In genomic region chr19:29842471-29843179, GRCh38 we compare ENCODE assay signal across 12 cellular contexts. TPM values are rescaled to one million over a fixed set of nuclear protein-coding genes. Genes with fewer than 3 reads are reported as not detected.
A peak's percentile ranks its signal among the peaks of the same experiment; 100 is the strongest.
DNase-seq lines count a peak whose midpoint lies in the region; ATAC-seq, FAIRE-seq and TF ChIP-seq lines count a peak whose summit lies in the region.
"Had no signal": no experiment of that assay in that cellular context is flagged by ENCODE, and none has a peak within 500 bp of the region (broad histone marks: within the 10 kb centered on the region; RNA-seq: fewer than 3 reads in every experiment).

No MANE protein-coding gene starts in this region.

- H3K27ac ChIP-seq in CD4-positive, CD25-positive, alpha-beta regulatory T cell (ENCODE audit: insufficient read depth, low read length, poor library complexity, severe bottlenecking): no peak overlapping the region
- H3K27ac ChIP-seq in HUES6 (ENCODE audit: low read depth, low read length) (no peak overlapping the region), ectodermal cell (ENCODE audit: insufficient read depth, low read depth, low read length, poor library complexity, severe bottlenecking) (no peak overlapping the region)
- H3K27ac ChIP-seq: cardiac muscle cell, ovary, SK-N-MC had no signal

- H3K9ac ChIP-seq in HUES6 (ENCODE audit: low read length): no peak overlapping the region

- no peak for TF ChIP-seq CTCF in neural crest cell (conservative IDR thresholded peaks at IDR 0.05)
- TF ChIP-seq CTCF in D721Med (IDR thresholded peaks at IDR 0.05; ENCODE audit: insufficient read depth, missing control alignments): no peak

- no peaks in the 10 kb centered on the region for H3K36me3 Mint-ChIP-seq in CD4-positive, CD25-positive, alpha-beta regulatory T cell
- H3K36me3 Mint-ChIP-seq in neural crest cell (ENCODE audit: low read depth): no peaks in the 10 kb centered on the region

- H3K27me3 ChIP-seq in CD4-positive, CD25-positive, alpha-beta regulatory T cell (ENCODE audit: control insufficient read depth, insufficient read depth, low read length): no peaks in the 10 kb centered on the region
- H3K27me3 ChIP-seq in HUES6 (ENCODE audit: control insufficient read depth, insufficient read depth, low read length): peaks cover 17% of the 10 kb centered on the region
- peaks cover 34% of the 10 kb centered on the region for H3K27me3 ChIP-seq in ectodermal cell (ENCODE audit: control insufficient read depth, insufficient read depth, low read length, poor library complexity, severe bottlenecking)
- H3K27me3 ChIP-seq: cardiac muscle cell, ovary had no signal

- no peak for FAIRE-seq in D721Med (lab: Jason Lieb, UNC)

- DNase-seq in CD4-positive, CD25-positive, alpha-beta regulatory T cell: no peak
- DNase-seq in neural crest cell (ENCODE audit: low read depth, low spot score) (no peak), amygdala (lab: John Stamatoyannopoulos, UW) (no peak), D721Med (ENCODE audit: insufficient read length, low spot score) (no peak), islet precursor cell (no peak), occipital lobe (lab: John Stamatoyannopoulos, UW) (no peak)
- DNase-seq: stimulated activated naive CD4-positive, alpha-beta T cell treated with Interleukin-2 at 50 U/mL for 16 hours had no signal

- H3K27me3 Mint-ChIP-seq in CD4-positive, CD25-positive, alpha-beta regulatory T cell: peaks cover 11% of the 10 kb centered on the region
- H3K27me3 Mint-ChIP-seq in neural crest cell (ENCODE audit: low read depth): peaks cover 53% of the 10 kb centered on the region

- H3K9me3 Mint-ChIP-seq in CD4-positive, CD25-positive, alpha-beta regulatory T cell: no peaks in the 10 kb centered on the region
- H3K9me3 Mint-ChIP-seq in neural crest cell: no peaks in the 10 kb centered on the region

- H3K9me3 ChIP-seq in CD4-positive, CD25-positive, alpha-beta regulatory T cell (ENCODE audit: control insufficient read depth in 2 of 2, low read length in 2 of 2): no peaks in the 10 kb centered on the region
- H3K9me3 ChIP-seq in HUES6 (ENCODE audit: control insufficient read depth, insufficient read depth, low read depth, low read length) (no peaks in the 10 kb centered on the region), ectodermal cell (ENCODE audit: control insufficient read depth, low read length) (no peaks in the 10 kb centered on the region)
- H3K9me3 ChIP-seq: ovary had no signal

- H3K27ac Mint-ChIP-seq in CD4-positive, CD25-positive, alpha-beta regulatory T cell: no peak overlapping the region
- H3K27ac Mint-ChIP-seq in neural crest cell (ENCODE audit: unreplicated experiment): no peak overlapping the region

- no peak overlapping the region for H3K4me3 ChIP-seq in CD4-positive, CD25-positive, alpha-beta regulatory T cell (ENCODE audit: low read depth, low read length)
- peak overlapping the region; percentile 84 for H3K4me3 ChIP-seq in HUES6 (ENCODE audit: low read depth, low read length)
- peak overlapping the region; percentile 24 for H3K4me3 ChIP-seq in ectodermal cell (ENCODE audit: insufficient read depth, low read depth, low read length)
- H3K4me3 ChIP-seq: SK-N-MC had no signal

- peaks cover 2 to 38% (median 20%) of the 10 kb centered on the region in 4 donors for H3K4me1 Mint-ChIP-seq in CD4-positive, CD25-positive, alpha-beta regulatory T cell
- H3K4me1 Mint-ChIP-seq in neural crest cell: peaks cover 24% of the 10 kb centered on the region

- 84 to 87% methylated on average over 11 of the region's 11 CpGs for WGBS in ectodermal cell, 2 experiments

- no peaks in the 10 kb centered on the region for H3K36me3 ChIP-seq in CD4-positive, CD25-positive, alpha-beta regulatory T cell (ENCODE audit: control insufficient read depth, insufficient read depth, low read length)
- H3K36me3 ChIP-seq in HUES6 (ENCODE audit: control insufficient read depth, insufficient read depth, low read length) (no peaks in the 10 kb centered on the region), ectodermal cell (ENCODE audit: control insufficient read depth, insufficient read depth, low read length) (no peaks in the 10 kb centered on the region)
- H3K36me3 ChIP-seq: cardiac muscle cell, ovary had no signal

- H3K4me1 ChIP-seq in CD4-positive, CD25-positive, alpha-beta regulatory T cell (ENCODE audit: control insufficient read depth, insufficient read depth, low read length, poor library complexity, severe bottlenecking): peaks cover 29% of the 10 kb centered on the region
- peaks cover 31% of the 10 kb centered on the region for H3K4me1 ChIP-seq in HUES6 (ENCODE audit: control insufficient read depth, insufficient read depth, low read length)
- H3K4me1 ChIP-seq in ectodermal cell (ENCODE audit: control insufficient read depth, insufficient read depth, low read length): peaks cover 14% of the 10 kb centered on the region

- no peak for ATAC-seq in CD4-positive, CD25-positive, alpha-beta regulatory T cell (ENCODE audit: low read depth in 2 of 2)

- peak overlapping the region in 3 of 4 donors; percentile 11 to 82 (median 77) for H3K4me3 Mint-ChIP-seq in CD4-positive, CD25-positive, alpha-beta regulatory T cell
- peak overlapping the region; percentile 49 for H3K4me3 Mint-ChIP-seq in neural crest cell

RNA-seq across cellular contexts. Expression of gene CCNE1, which starts 30.8 kb away (rescaled TPM):
- 18.5 TPM for total RNA-seq in CD4-positive, CD25-positive, alpha-beta regulatory T cell
- 1 to 10 TPM in 3 of 4 donors, under 1 TPM in 1; 0.88 to 4.7 (median 2.7) TPM for polyA plus RNA-seq in CD4-positive, CD25-positive, alpha-beta regulatory T cell
- polyA plus RNA-seq in ectodermal cell (2013, experiment 1 of 4): 37.4 TPM
- polyA plus RNA-seq in ectodermal cell (2013, experiment 2 of 4): 32.6 TPM
- 21.4 TPM for polyA plus RNA-seq in ectodermal cell (2013, experiment 3 of 4)
- 26.4 TPM for polyA plus RNA-seq in ectodermal cell (2013, experiment 4 of 4)
- total RNA-seq in neural crest cell (26.1 and 29.7 TPM in 2 replicates), occipital lobe (1.1 TPM)
